ENCODE assay signal across 2 cellular contexts in the genomic region with DNA sequence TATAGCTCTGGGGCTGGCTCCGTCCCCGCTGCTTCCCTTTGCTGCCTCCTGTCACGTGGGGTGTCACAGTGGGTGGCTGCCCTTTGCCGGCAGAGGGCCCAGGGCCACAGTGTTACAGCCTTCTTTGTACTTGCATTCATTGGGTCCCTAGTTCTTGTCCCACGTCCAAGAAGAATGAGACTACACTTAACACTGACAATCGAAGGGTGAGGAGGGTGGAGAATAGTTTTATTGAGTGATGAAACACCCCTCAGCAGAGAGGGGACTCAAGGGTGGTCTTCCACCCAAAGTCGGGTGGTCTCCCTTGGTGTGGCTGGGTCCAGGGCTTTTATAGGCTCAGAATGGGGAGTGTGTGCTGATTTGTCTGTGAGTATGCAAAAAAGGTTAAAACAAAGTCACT.
TF ChIP-seq lines count a peak whose summit lies in the region.

No MANE protein-coding gene starts in this region.

TF ChIP-seq in SK-N-SH, 30 proteins besides CTCF, POLR2A, EP300 and RAD21:
- TF ChIP-seq, protein P1, sequence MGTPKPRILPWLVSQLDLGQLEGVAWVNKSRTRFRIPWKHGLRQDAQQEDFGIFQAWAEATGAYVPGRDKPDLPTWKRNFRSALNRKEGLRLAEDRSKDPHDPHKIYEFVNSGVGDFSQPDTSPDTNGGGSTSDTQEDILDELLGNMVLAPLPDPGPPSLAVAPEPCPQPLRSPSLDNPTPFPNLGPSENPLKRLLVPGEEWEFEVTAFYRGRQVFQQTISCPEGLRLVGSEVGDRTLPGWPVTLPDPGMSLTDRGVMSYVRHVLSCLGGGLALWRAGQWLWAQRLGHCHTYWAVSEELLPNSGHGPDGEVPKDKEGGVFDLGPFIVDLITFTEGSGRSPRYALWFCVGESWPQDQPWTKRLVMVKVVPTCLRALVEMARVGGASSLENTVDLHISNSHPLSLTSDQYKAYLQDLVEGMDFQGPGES (IDR thresholded peaks at IDR 0.05; ENCODE audit: low read depth, low read length) = no peak
- no peak for TF ChIP-seq POLR2AphosphoS5 (IDR thresholded peaks at IDR 0.05; ENCODE audit: low read depth, low read length)
- TF ChIP-seq, protein P2, sequence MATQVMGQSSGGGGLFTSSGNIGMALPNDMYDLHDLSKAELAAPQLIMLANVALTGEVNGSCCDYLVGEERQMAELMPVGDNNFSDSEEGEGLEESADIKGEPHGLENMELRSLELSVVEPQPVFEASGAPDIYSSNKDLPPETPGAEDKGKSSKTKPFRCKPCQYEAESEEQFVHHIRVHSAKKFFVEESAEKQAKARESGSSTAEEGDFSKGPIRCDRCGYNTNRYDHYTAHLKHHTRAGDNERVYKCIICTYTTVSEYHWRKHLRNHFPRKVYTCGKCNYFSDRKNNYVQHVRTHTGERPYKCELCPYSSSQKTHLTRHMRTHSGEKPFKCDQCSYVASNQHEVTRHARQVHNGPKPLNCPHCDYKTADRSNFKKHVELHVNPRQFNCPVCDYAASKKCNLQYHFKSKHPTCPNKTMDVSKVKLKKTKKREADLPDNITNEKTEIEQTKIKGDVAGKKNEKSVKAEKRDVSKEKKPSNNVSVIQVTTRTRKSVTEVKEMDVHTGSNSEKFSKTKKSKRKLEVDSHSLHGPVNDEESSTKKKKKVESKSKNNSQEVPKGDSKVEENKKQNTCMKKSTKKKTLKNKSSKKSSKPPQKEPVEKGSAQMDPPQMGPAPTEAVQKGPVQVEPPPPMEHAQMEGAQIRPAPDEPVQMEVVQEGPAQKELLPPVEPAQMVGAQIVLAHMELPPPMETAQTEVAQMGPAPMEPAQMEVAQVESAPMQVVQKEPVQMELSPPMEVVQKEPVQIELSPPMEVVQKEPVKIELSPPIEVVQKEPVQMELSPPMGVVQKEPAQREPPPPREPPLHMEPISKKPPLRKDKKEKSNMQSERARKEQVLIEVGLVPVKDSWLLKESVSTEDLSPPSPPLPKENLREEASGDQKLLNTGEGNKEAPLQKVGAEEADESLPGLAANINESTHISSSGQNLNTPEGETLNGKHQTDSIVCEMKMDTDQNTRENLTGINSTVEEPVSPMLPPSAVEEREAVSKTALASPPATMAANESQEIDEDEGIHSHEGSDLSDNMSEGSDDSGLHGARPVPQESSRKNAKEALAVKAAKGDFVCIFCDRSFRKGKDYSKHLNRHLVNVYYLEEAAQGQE (IDR thresholded peaks at IDR 0.05; ENCODE audit: low read depth, low read length) = no peak
- no peak for TF ChIP-seq SMC3 (IDR thresholded peaks at IDR 0.05; ENCODE audit: low read depth, low read length)
- no peak for TF ChIP-seq ZBTB33 (IDR thresholded peaks at IDR 0.05; ENCODE audit: borderline replicate concordance, low read depth)
- TF ChIP-seq TEAD4 (IDR thresholded peaks at IDR 0.05; ENCODE audit: borderline replicate concordance, insufficient read depth) = no peak
- no peak for TF ChIP-seq FOXM1 (IDR thresholded peaks at IDR 0.05; ENCODE audit: low read depth)
- no peak for TF ChIP-seq YY1 (IDR thresholded peaks at IDR 0.05; ENCODE audit: low read depth)
- TF ChIP-seq TAF1 (IDR thresholded peaks at IDR 0.05; ENCODE audit: borderline replicate concordance, low read depth, low read length) = no peak
- TF ChIP-seq, protein P3, sequence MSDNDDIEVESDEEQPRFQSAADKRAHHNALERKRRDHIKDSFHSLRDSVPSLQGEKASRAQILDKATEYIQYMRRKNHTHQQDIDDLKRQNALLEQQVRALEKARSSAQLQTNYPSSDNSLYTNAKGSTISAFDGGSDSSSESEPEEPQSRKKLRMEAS (IDR thresholded peaks at IDR 0.05; ENCODE audit: low read depth) = no peak
- no peak for TF ChIP-seq ELF1 (IDR thresholded peaks at IDR 0.05)
- TF ChIP-seq USF1 (IDR thresholded peaks at IDR 0.05; ENCODE audit: borderline replicate concordance, low read depth) = no peak
- TF ChIP-seq SIN3A (IDR thresholded peaks at IDR 0.05; ENCODE audit: borderline replicate concordance, low read depth, low read length) = no peak
TF ChIP-seq in SK-N-SH: peak in this region for 0.

TF ChIP-seq in SK-N-SH treated with all-trans-retinoic acid at 6 μM for 48 hours, 23 proteins besides CTCF, POLR2A, EP300 and RAD21:
- TF ChIP-seq, protein P4, sequence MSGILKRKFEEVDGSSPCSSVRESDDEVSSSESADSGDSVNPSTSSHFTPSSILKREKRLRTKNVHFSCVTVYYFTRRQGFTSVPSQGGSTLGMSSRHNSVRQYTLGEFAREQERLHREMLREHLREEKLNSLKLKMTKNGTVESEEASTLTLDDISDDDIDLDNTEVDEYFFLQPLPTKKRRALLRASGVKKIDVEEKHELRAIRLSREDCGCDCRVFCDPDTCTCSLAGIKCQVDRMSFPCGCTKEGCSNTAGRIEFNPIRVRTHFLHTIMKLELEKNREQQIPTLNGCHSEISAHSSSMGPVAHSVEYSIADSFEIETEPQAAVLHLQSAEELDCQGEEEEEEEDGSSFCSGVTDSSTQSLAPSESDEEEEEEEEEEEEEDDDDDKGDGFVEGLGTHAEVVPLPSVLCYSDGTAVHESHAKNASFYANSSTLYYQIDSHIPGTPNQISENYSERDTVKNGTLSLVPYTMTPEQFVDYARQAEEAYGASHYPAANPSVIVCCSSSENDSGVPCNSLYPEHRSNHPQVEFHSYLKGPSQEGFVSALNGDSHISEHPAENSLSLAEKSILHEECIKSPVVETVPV (CRISPR knock-in tag; IDR thresholded peaks at IDR 0.05) = no peak
- TF ChIP-seq ZFP30 (CRISPR knock-in tag; IDR thresholded peaks at IDR 0.05) = no peak
- TF ChIP-seq, protein P5, sequence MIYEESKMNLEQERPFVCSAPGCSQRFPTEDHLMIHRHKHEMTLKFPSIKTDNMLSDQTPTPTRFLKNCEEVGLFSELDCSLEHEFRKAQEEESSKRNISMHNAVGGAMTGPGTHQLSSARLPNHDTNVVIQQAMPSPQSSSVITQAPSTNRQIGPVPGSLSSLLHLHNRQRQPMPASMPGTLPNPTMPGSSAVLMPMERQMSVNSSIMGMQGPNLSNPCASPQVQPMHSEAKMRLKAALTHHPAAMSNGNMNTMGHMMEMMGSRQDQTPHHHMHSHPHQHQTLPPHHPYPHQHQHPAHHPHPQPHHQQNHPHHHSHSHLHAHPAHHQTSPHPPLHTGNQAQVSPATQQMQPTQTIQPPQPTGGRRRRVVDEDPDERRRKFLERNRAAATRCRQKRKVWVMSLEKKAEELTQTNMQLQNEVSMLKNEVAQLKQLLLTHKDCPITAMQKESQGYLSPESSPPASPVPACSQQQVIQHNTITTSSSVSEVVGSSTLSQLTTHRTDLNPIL (CRISPR knock-in tag; IDR thresholded peaks at IDR 0.05; ENCODE audit: low read depth) = no peak
- no peak for TF ChIP-seq PPARA (CRISPR knock-in tag; IDR thresholded peaks at IDR 0.05; ENCODE audit: borderline replicate concordance)
- no peak for TF ChIP-seq RARB (CRISPR knock-in tag; IDR thresholded peaks at IDR 0.05)
